In genomic region chr5:147996379-147996778, GRCh38 we compare ENCODE assay signal across 29 cellular contexts.
"Had no signal": no experiment of that assay in that cellular context is flagged by ENCODE, and none has a peak within 500 bp of the region (broad histone marks: within the 10 kb centered on the region; RNA-seq: fewer than 3 reads in every experiment).

No MANE protein-coding gene starts in this region.

- H3K27me3 ChIP-seq: colonic mucosa, esophagus squamous epithelium, heart right ventricle, ovary, sigmoid colon, spleen, testis, tibial artery, upper lobe of left lung had no signal

- DNase-seq: colonic mucosa; effector CD8-positive, alpha-beta T cell; esophagus squamous epithelium; foreskin melanocyte; glutamatergic neuron; heart right ventricle; hippocampal formation; immature natural killer cell; islet precursor cell; kidney glomerular epithelial cell; left colon; left ventricle myocardium superior; lower lobe of right lung; natural killer cell; occipital lobe; ovary; psoas muscle; right cardiac atrium; sigmoid colon; spleen; stimulated activated CD4-positive, alpha-beta T cell treated with anti-CD3 and anti-CD28 coated beads, Interleukin-4, amount 100 ng/mL, for 4 hours; stimulated activated naive CD8-positive, alpha-beta T cell treated with anti-CD3 and anti-CD28 coated beads, Interleukin-15, Interleukin-2, amounts not matched to agents 100 U/mL and 50 U/mL, for 24 hours; substantia nigra; testis; tibial artery; upper lobe of left lung had no signal

- ATAC-seq: heart right ventricle; left colon; left ventricle myocardium superior; lower lobe of right lung; natural killer cell; psoas muscle; right cardiac atrium; stimulated activated memory B cell treated with anti-CD40 and anti-IgM and Interleukin-4, amounts not matched to agents 10 μg/mL and 1 μg/mL and 100 μg/mL, for 72 hours; stimulated activated naive CD8-positive, alpha-beta T cell treated with anti-CD3 and anti-CD28 coated beads, Interleukin-15, Interleukin-2, amounts not matched to agents 100 U/mL and 50 U/mL, for 24 hours had no signal

- FAIRE-seq: endothelial cell of umbilical vein, urothelium cell line had no signal

- H3K9me3 ChIP-seq: colonic mucosa, ovary, psoas muscle, testis had no signal

- H3K4me3 ChIP-seq: colonic mucosa, esophagus squamous epithelium, heart right ventricle, lower lobe of right lung, ovary, psoas muscle, sigmoid colon, spleen, testis, tibial artery, upper lobe of left lung had no signal

- H3K27ac ChIP-seq: colonic mucosa, lower lobe of right lung, ovary, psoas muscle, sigmoid colon, spleen, testis, tibial artery, upper lobe of left lung had no signal

- H3K4me1 ChIP-seq: colonic mucosa, heart right ventricle, lower lobe of right lung, psoas muscle, sigmoid colon, spleen, testis, tibial artery, upper lobe of left lung had no signal

- H3K36me3 ChIP-seq: colonic mucosa, esophagus squamous epithelium, heart right ventricle, lower lobe of right lung, ovary, sigmoid colon, spleen, tibial artery, upper lobe of left lung had no signal
